8 cellular contexts compared by ENCODE assay signal in the genomic region with DNA sequence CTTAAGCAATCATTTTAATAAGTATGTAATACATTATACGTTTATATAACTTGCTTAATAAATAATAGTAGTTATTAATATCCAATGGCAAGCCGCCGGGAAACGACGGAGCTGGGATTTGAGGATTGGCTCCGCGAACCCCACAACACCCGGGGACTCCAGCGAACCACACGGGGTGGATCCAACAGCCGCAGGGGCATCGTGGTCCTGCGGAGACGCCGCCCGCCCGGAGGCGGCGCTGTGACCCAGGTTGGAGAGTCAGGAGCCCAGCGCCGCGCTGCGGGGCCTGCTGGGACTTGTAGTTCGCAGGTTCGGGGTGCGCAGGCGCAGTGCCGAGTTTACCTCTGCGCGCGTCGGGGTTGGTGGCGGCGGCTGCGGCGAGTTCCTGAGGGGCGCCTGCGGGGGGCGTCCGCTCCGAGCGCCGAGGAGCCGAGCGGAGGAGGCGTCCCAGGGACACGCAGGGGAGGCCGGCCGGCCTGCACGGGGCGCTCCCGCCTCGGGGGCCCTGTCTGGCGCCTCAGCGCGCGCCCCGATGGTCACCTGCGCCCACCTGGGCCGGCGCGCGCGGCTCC. TPM values are rescaled to one million over a fixed set of nuclear protein-coding genes. Genes with fewer than 3 reads are reported as not detected.
DNase-seq lines count a peak whose midpoint lies in the region; ATAC-seq and TF ChIP-seq lines count a peak whose summit lies in the region.

ZNF554 (plus strand) TSS at position 329 of the 572 bp plus-strand sequence; CDS start at position 533, 204 bp downstream.

- H3K27me3 Mint-ChIP-seq in CD4-positive, CD25-positive, alpha-beta regulatory T cell: no peaks in the 10 kb centered on the region

- peak within 1 kb of the TSS in 2 of 3 donors; percentile 55 to 74 for H3K27ac Mint-ChIP-seq in CD4-positive, CD25-positive, alpha-beta regulatory T cell

- H3K9me3 ChIP-seq in CD4-positive, CD25-positive, alpha-beta regulatory T cell (ENCODE audit: control insufficient read depth in 2 of 2, low read length in 2 of 2): no peaks in the 10 kb centered on the region
- no peaks in the 10 kb centered on the region for H3K9me3 ChIP-seq in right lobe of liver

- peak; percentile 29 for TF ChIP-seq POLR2A in right lobe of liver (IDR thresholded peaks at IDR 0.05)

- no peaks in the 10 kb centered on the region for H3K9me3 Mint-ChIP-seq in CD4-positive, CD25-positive, alpha-beta regulatory T cell

- no peaks in the 10 kb centered on the region for H3K36me3 ChIP-seq in CD4-positive, CD25-positive, alpha-beta regulatory T cell (ENCODE audit: control insufficient read depth, insufficient read depth, low read length)
- no peaks in the 10 kb centered on the region for H3K36me3 ChIP-seq in right lobe of liver

- H3K4me3 ChIP-seq in CD4-positive, CD25-positive, alpha-beta regulatory T cell (ENCODE audit: low read depth, low read length): peak within 1 kb of the TSS; percentile 64
- H3K4me3 ChIP-seq in dorsolateral prefrontal cortex (peak within 1 kb of the TSS; percentile 68 to 97 (median 85)), right lobe of liver (peak within 1 kb of the TSS; percentile 71 to 91 (median 72))

- H3K4me1 ChIP-seq in CD4-positive, CD25-positive, alpha-beta regulatory T cell (ENCODE audit: control insufficient read depth, insufficient read depth, low read length, poor library complexity, severe bottlenecking): peaks cover 14% of the 10 kb centered on the region
- no peaks in the 10 kb centered on the region for H3K4me1 ChIP-seq in right lobe of liver

- TF ChIP-seq CTCF in dorsolateral prefrontal cortex (IDR thresholded peaks at IDR 0.05 in 54 of 56, conservative IDR thresholded peaks at IDR 0.05 in 2 of 56; ENCODE audit: low read depth in 1 of 56, partially characterized antibody in 56 of 56) (peak; percentile 95 to 100 (median 99)), right lobe of liver (IDR thresholded peaks at IDR 0.05) (peak in 3 of 4 donors; percentile 96 to 99 (median 97))

- WGBS in right lobe of liver (ENCODE audit: insufficient coverage, low coverage, low lambda C conversion rate, missing lambda C conversion rate): under 1% methylated on average over 26 of the region's 64 CpGs

- H3K27me3 ChIP-seq in CD4-positive, CD25-positive, alpha-beta regulatory T cell (ENCODE audit: control insufficient read depth, insufficient read depth, low read length): no peaks in the 10 kb centered on the region
- H3K27me3 ChIP-seq in dorsolateral prefrontal cortex (no peaks in the 10 kb centered on the region), right lobe of liver (no peaks in the 10 kb centered on the region)

- peak; percentile 97 to 98 for ATAC-seq in CD4-positive, CD25-positive, alpha-beta regulatory T cell (ENCODE audit: low read depth in 2 of 2)
- peak; percentile 78 for ATAC-seq in GM19395 (IDR thresholded peaks at IDR 0.05; ENCODE audit: unreplicated experiment)
- ATAC-seq in HG03565 (IDR thresholded peaks at IDR 0.05; ENCODE audit: unreplicated experiment): peak; percentile 92
- peak; percentile 98 to 99 (median 98) for ATAC-seq in right lobe of liver

- H3K4me1 Mint-ChIP-seq in CD4-positive, CD25-positive, alpha-beta regulatory T cell: peaks cover 0 to 24% (median 4%) of the 10 kb centered on the region in 4 donors

- peak within 1 kb of the TSS; percentile 29 for H3K27ac ChIP-seq in CD4-positive, CD25-positive, alpha-beta regulatory T cell (ENCODE audit: insufficient read depth, low read length, poor library complexity, severe bottlenecking)
- H3K27ac ChIP-seq in dorsolateral prefrontal cortex (peak within 1 kb of the TSS in 46 of 59 donors; percentile 5 to 87 (median 65)), right lobe of liver (peak within 1 kb of the TSS; percentile 33 to 70 (median 43))

- DNase-seq in CD4-positive, CD25-positive, alpha-beta regulatory T cell: peak; percentile 96 to 97 (median 97)
- peak; percentile 94 for DNase-seq in NCI-H748 (lab: John Stamatoyannopoulos, UW; ENCODE audit: unreplicated experiment)
- peak; percentile 97 for DNase-seq in activated CD4-positive, alpha-beta T cell treated with anti-CD3 and anti-CD28 coated beads, Interleukin-2, amount 50 U/mL, for 4 hours
- DNase-seq in dorsolateral prefrontal cortex: peak; percentile 88 to 96 (median 94)
- peak; percentile 97 to 98 (median 98) for DNase-seq in right lobe of liver
- peak; percentile 99 for DNase-seq in stimulated activated CD4-positive, alpha-beta T cell treated with anti-CD3 and anti-CD28 coated beads, Interleukin-4, amount 100 ng/mL, for 24 hours

- intact Hi-C loops in dorsolateral prefrontal cortex (cut with DNase I) (loop anchor here (2.0 to 10.0 kb wide), 2 partner anchors 21 to 55 kb away; partner anchors contain the start of gene ZNF555 (in 1 of the 2)), right lobe of liver (cut with DNase I) (no loop called here)

- H3K4me3 Mint-ChIP-seq in CD4-positive, CD25-positive, alpha-beta regulatory T cell: peak within 1 kb of the TSS; percentile 86 to 89 (median 86)

- H3K36me3 Mint-ChIP-seq in CD4-positive, CD25-positive, alpha-beta regulatory T cell: peaks cover 4% of the 10 kb centered on the region

RNA-seq across cellular contexts. Expression of gene ZNF554, which starts in this region (rescaled TPM):
- total RNA-seq in CD4-positive, CD25-positive, alpha-beta regulatory T cell: 3.3 TPM
- polyA plus RNA-seq in CD4-positive, CD25-positive, alpha-beta regulatory T cell: 1 to 10 TPM; 1.8 to 6.1 (median 3.5) TPM
- total RNA-seq in dorsolateral prefrontal cortex (10 to 100 TPM in 104 of 120 experiments, 1 to 10 TPM in 16; 4.9 to 22.5 (median 13.9) TPM), right lobe of liver (1 to 10 TPM; 1.4 to 2.5 (median 1.9) TPM)

Comparison
In these comparisons a context has a peak if more than half of its experiments do, and no peak if none do; other contexts are left out.
1. Peak in every context shown above with its lines: DNase-seq, ATAC-seq, H3K4me3 ChIP-seq and H3K27ac ChIP-seq.
2. intact Hi-C loops: an anchor here in dorsolateral prefrontal cortex (2.0 to 10.0 kb wide); none called in right lobe of liver.